Comparison of ENCODE assay signal across 9 cellular contexts in the genomic region with DNA sequence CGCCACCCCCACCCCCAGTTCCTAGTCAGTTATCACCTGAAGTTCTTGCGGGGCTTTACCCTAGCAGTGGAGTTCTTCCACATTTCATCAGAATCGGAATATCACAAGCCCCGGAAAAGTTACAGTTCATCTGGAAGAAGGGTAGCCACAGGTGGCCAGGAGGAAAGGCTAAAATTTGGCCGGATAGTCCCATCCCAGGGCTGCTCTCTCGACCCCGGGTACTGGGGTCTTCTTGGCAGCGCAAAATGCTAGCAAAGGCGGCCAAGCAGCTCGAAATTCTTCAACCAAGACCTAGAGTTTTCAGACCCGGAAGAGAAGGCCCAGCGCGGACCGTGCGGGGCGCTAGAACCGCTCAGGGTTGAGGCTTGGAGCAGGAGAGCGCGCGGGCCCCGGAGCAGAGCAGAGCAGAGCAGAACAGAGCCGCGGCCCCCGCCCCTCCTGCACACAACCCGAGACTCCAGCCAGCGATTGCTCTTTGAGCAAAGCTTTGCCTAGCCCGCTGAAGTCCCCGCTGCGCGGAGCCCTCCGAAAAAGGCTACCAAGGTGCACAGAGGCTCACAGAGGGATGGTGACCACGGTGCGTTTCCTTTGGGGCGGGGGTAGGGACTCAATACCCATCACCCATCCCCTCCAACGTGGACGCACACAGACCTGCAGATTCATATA. TPM values are rescaled to one million over a fixed set of nuclear protein-coding genes. Genes with fewer than 3 reads are reported as not detected.
DNase-seq lines count a peak whose midpoint lies in the region; ATAC-seq and TF ChIP-seq lines count a peak whose summit lies in the region.
"Had no signal": no experiment of that assay in that cellular context is flagged by ENCODE, and none has a peak within 500 bp of the region (broad histone marks: within the 10 kb centered on the region; RNA-seq: fewer than 3 reads in every experiment).

No MANE protein-coding gene starts in this region.

- H2AFZ ChIP-seq in Karpas-422 (ENCODE audit: low read length) (no peak overlapping the region), mesenchymal stem cell (ENCODE audit: low read depth, low read length) (no peak overlapping the region)

- intact Hi-C loops in dorsolateral prefrontal cortex (cut with DNase I), result loop anchor here in 1 of 2 donors (10.0 kb wide), 1 partner anchor 1567 kb away; no protein-coding TSS in a partner anchor

- no peak overlapping the region for H2BK5ac ChIP-seq in mesenchymal stem cell (ENCODE audit: low read depth, low read length, poor library complexity, severe bottlenecking)

- DNase-seq in Karpas-422 (peak; percentile 36), dorsolateral prefrontal cortex (no peak), mesenchymal stem cell (peak; percentile 57), SKM-1 (lab: John Stamatoyannopoulos, UW; ENCODE audit: unreplicated experiment) (no peak), GDM1 (lab: John Stamatoyannopoulos, UW) (no peak)
- no peak for DNase-seq in stimulated activated naive B cell treated with anti-CD40 and anti-IgM and Interleukin-4, amounts not matched to agents 10 μg/mL and 1 μg/mL and 100 μg/mL, for 72 hours
- no peak for DNase-seq in stimulated activated CD4-positive, alpha-beta T cell treated with anti-CD3 and anti-CD28 coated beads, Interleukin-12 subunit alpha, Interleukin-12 subunit beta, amount 100 ng/mL, for 4 hours
- DNase-seq: activated naive CD8-positive, alpha-beta T cell treated with anti-CD3 and anti-CD28 coated beads for 36 hours had no signal

- no peak overlapping the region for H2BK15ac ChIP-seq in mesenchymal stem cell (ENCODE audit: low read depth, poor library complexity, severe bottlenecking)

- no peaks in the 10 kb centered on the region for H3K79me2 ChIP-seq in Karpas-422 (ENCODE audit: low read length)

- no peak overlapping the region for H3K23ac ChIP-seq in mesenchymal stem cell (ENCODE audit: low read length in 2 of 2)

- H3K9me3 ChIP-seq in Karpas-422 (ENCODE audit: low read length) (no peaks in the 10 kb centered on the region), mesenchymal stem cell (ENCODE audit: control insufficient read depth, low read length) (peaks cover 10% of the 10 kb centered on the region)

- H4K8ac ChIP-seq in mesenchymal stem cell (ENCODE audit: low read length), result peak overlapping the region; percentile 70

- H3K36me3 ChIP-seq in Karpas-422 (ENCODE audit: insufficient read depth, low read length) (no peaks in the 10 kb centered on the region), mesenchymal stem cell (ENCODE audit: control insufficient read depth in 1 of 2, insufficient read depth in 2 of 2, low read depth in 1 of 2, low read length in 2 of 2) (peaks cover 28 to 38% of the 10 kb centered on the region in 2 experiments)

- H3K18ac ChIP-seq in mesenchymal stem cell (ENCODE audit: low read depth in 1 of 2, low read length in 2 of 2), result peak overlapping the region; percentile 20 to 76

- H3K27ac Mint-ChIP-seq in stimulated activated naive B cell treated with anti-CD40 and anti-IgM and Interleukin-4, amounts not matched to agents 10 μg/mL and 1 μg/mL and 100 μg/mL, for 72 hours, result peak overlapping the region; percentile 77
- H3K27ac Mint-ChIP-seq: activated naive CD8-positive, alpha-beta T cell treated with anti-CD3 and anti-CD28 coated beads for 36 hours had no signal

- H3K27me3 ChIP-seq in Karpas-422 (ENCODE audit: low read length) (no peaks in the 10 kb centered on the region), dorsolateral prefrontal cortex (peaks cover 4 to 91% (median 73%) of the 10 kb centered on the region in 45 donors), mesenchymal stem cell (ENCODE audit: control insufficient read depth in 1 of 2, insufficient read depth in 1 of 2, low read length in 2 of 2) (peaks cover 11 to 62% of the 10 kb centered on the region in 2 experiments)

- H3K9me3 Mint-ChIP-seq in stimulated activated naive B cell treated with anti-CD40 and anti-IgM and Interleukin-4, amounts not matched to agents 10 μg/mL and 1 μg/mL and 100 μg/mL, for 72 hours, result peaks cover 0 to 2% of the 10 kb centered on the region in 2 donors
- H3K9me3 Mint-ChIP-seq: activated naive CD8-positive, alpha-beta T cell treated with anti-CD3 and anti-CD28 coated beads for 36 hours had no signal

- H3K36me3 Mint-ChIP-seq in stimulated activated naive B cell treated with anti-CD40 and anti-IgM and Interleukin-4, amounts not matched to agents 10 μg/mL and 1 μg/mL and 100 μg/mL, for 72 hours, result peaks cover 38 to 46% of the 10 kb centered on the region in 2 donors

- no peak overlapping the region for H3K9ac ChIP-seq in Karpas-422 (ENCODE audit: low read length)
- no peak overlapping the region for H3K9ac ChIP-seq in mesenchymal stem cell (ENCODE audit: low read length)

- peak overlapping the region; percentile 53 for H4K91ac ChIP-seq in mesenchymal stem cell (ENCODE audit: low read length)

- H3K4me3 ChIP-seq in Karpas-422 (ENCODE audit: low read length), result no peak overlapping the region
- peak overlapping the region in 35 of 59 donors; percentile 0 to 56 (median 25) for H3K4me3 ChIP-seq in dorsolateral prefrontal cortex
- H3K4me3 ChIP-seq in mesenchymal stem cell (ENCODE audit: insufficient read depth in 1 of 2, low read depth in 1 of 2, low read length in 2 of 2), result peak overlapping the region in 1 of 2 experiments; percentile 70

- H3K14ac ChIP-seq in mesenchymal stem cell (ENCODE audit: low read length in 2 of 2), result no peak overlapping the region

- H3K79me1 ChIP-seq in mesenchymal stem cell (replicated peaks; ENCODE audit: low read length, poor library complexity, severe bottlenecking), result peaks cover 11% of the 10 kb centered on the region

- peak overlapping the region in 1 of 2 experiments; percentile 40 for H3K4ac ChIP-seq in mesenchymal stem cell (ENCODE audit: low read depth in 1 of 2, low read length in 2 of 2)

- peak overlapping the region; percentile 81 for H3K4me3 Mint-ChIP-seq in stimulated activated naive B cell treated with anti-CD40 and anti-IgM and Interleukin-4, amounts not matched to agents 10 μg/mL and 1 μg/mL and 100 μg/mL, for 72 hours
- H3K4me3 Mint-ChIP-seq: activated naive CD8-positive, alpha-beta T cell treated with anti-CD3 and anti-CD28 coated beads for 36 hours had no signal

- WGBS in mesenchymal stem cell, result 7% methylated on average over 35 of the region's 36 CpGs

- no peak overlapping the region for H2BK120ac ChIP-seq in mesenchymal stem cell (ENCODE audit: low read depth, low read length)

- H3K27me3 Mint-ChIP-seq in stimulated activated naive B cell treated with anti-CD40 and anti-IgM and Interleukin-4, amounts not matched to agents 10 μg/mL and 1 μg/mL and 100 μg/mL, for 72 hours, result peaks cover 65 to 76% of the 10 kb centered on the region in 2 donors

- H3K27ac ChIP-seq in Karpas-422 (ENCODE audit: low read length), result no peak overlapping the region
- no peak overlapping the region for H3K27ac ChIP-seq in dorsolateral prefrontal cortex
- peak overlapping the region; percentile 24 for H3K27ac ChIP-seq in mesenchymal stem cell (ENCODE audit: low read length, poor library complexity, severe bottlenecking)

- H3K4me1 ChIP-seq in Karpas-422 (ENCODE audit: low read length) (no peaks in the 10 kb centered on the region), mesenchymal stem cell (ENCODE audit: control insufficient read depth, insufficient read depth, low read depth, low read length) (peaks cover 31% of the 10 kb centered on the region)

- peak; percentile 71 to 77 for ATAC-seq in stimulated activated naive B cell treated with anti-CD40 and anti-IgM and Interleukin-4, amounts not matched to agents 10 μg/mL and 1 μg/mL and 100 μg/mL, for 72 hours (replicated peaks)
- ATAC-seq in GM21576 (IDR thresholded peaks at IDR 0.05; ENCODE audit: unreplicated experiment), result no peak

- H2AK5ac ChIP-seq in mesenchymal stem cell (ENCODE audit: low read length, severe bottlenecking), result no peak overlapping the region

- H4K20me1 ChIP-seq in Karpas-422 (ENCODE audit: insufficient read depth, low read depth, low read length), result no peaks in the 10 kb centered on the region

- no peak overlapping the region for H3K4me2 ChIP-seq in Karpas-422 (ENCODE audit: low read depth, low read length, poor library complexity, severe bottlenecking)
- peak overlapping the region; percentile 72 for H3K4me2 ChIP-seq in mesenchymal stem cell (ENCODE audit: low read length, poor library complexity, severe bottlenecking)

- peak overlapping the region; percentile 18 to 80 for H2BK12ac ChIP-seq in mesenchymal stem cell (ENCODE audit: low read length in 2 of 2)

- no peak for TF ChIP-seq CTCF in dorsolateral prefrontal cortex (IDR thresholded peaks at IDR 0.05 in 54 of 56, conservative IDR thresholded peaks at IDR 0.05 in 2 of 56; ENCODE audit: low read depth in 1 of 56, partially characterized antibody in 56 of 56)

- peaks cover 29 to 57% of the 10 kb centered on the region in 2 donors for H3K4me1 Mint-ChIP-seq in stimulated activated naive B cell treated with anti-CD40 and anti-IgM and Interleukin-4, amounts not matched to agents 10 μg/mL and 1 μg/mL and 100 μg/mL, for 72 hours

- H3K9me2 ChIP-seq in Karpas-422 (replicated peaks; ENCODE audit: insufficient read depth, low read length), result no peaks in the 10 kb centered on the region

RNA-seq across cellular contexts. Expression of a gene that starts 8.1 kb away (rescaled TPM):
- not detected in 2 replicates for total RNA-seq in Karpas-422 (2014; rRNA removed; shearing (Covaris generic); ENCODE audit: low replicate concordance)
- total RNA-seq in dorsolateral prefrontal cortex, result 1 to 10 TPM in 94 of 120 experiments, under 1 TPM in 26; 0.25 to 5.3 (median 1.6) TPM
- polyA plus RNA-seq in mesenchymal stem cell (2013, experiment 1 of 2), result 37.2 TPM
- polyA plus RNA-seq in mesenchymal stem cell (2013, experiment 2 of 2), result 35.9 TPM
- total RNA-seq: activated naive CD8-positive, alpha-beta T cell treated with anti-CD3 and anti-CD28 coated beads for 36 hours had no signal

Comparison
In these comparisons a context has a peak if more than half of its experiments do, and no peak if none do; other contexts are left out.
1. DNase-seq: peak in Karpas-422 (single experiment) and mesenchymal stem cell (single experiment); none in dorsolateral prefrontal cortex (0 of 10), stimulated activated naive B cell treated with anti-CD40 and anti-IgM and Interleukin-4, amounts not matched to agents 10 μg/mL and 1 μg/mL and 100 μg/mL, for 72 hours (single experiment), stimulated activated CD4-positive, alpha-beta T cell treated with anti-CD3 and anti-CD28 coated beads, Interleukin-12 subunit alpha, Interleukin-12 subunit beta, amount 100 ng/mL, for 4 hours (single experiment), SKM-1 (single experiment) and GDM1 (single experiment).